ENCODE assay signal across 29 cellular contexts in the genomic region with DNA sequence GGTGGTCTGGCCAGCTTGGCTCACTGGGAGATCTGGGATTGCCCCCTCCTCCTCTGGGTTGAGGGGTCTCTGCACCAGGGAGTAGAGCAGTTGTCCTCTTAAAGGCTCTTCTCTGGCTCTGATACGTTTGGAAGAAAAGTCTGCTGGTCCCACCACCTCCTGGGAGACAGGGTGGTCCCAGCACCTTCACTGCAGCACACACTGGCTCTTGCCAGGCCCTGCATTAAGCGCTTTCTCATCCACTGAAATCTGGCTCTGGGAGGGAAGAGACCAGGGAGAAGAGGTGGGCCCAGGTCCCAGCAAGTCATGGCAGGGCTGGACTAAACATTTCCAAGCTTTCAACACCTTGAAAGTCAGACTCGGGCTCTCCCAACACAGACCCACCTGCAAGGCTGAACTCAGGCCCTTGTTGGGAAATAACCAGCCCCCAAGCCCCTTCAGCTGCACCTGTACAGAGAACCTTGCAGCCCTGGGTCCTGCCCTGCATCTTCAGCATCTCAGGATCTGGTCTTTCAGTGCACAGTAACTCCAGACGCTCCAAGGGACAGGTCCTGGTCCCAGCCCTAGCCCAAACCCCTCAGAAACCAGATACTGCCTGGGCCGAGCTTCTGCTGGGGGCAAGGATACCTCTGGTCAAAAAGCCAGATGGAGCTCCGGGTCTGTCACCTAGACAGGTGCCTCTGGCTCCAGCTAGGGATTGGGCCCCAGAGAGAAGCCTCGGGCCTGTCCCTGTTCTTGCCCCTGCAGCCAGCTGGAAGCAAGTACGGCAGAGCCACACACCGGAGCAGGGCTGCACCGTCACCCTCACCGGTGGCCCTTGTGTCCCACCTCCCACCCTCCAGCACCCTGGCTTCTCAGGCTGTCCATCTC.
DNase-seq lines count a peak whose midpoint lies in the region; ATAC-seq and TF ChIP-seq lines count a peak whose summit lies in the region.
"Had no signal": no experiment of that assay in that cellular context is flagged by ENCODE, and none has a peak within 500 bp of the region (broad histone marks: within the 10 kb centered on the region; RNA-seq: fewer than 3 reads in every experiment).

No MANE protein-coding gene starts in this region.

- H3K9me3 Mint-ChIP-seq in glutamatergic neuron (ENCODE audit: unreplicated experiment): peaks cover 17% of the 10 kb centered on the region
- H3K9me3 Mint-ChIP-seq: effector memory CD8-positive, alpha-beta T cell; natural killer cell; T-helper 2 cell treated with Interferon-gamma antibody and Interleukin-4, amounts not matched to agents 5 μg/mL and 100 μg/mL, for 36 hours had no signal

- peaks cover 13% of the 10 kb centered on the region for H3K27me3 Mint-ChIP-seq in glutamatergic neuron (ENCODE audit: unreplicated experiment)
- H3K27me3 Mint-ChIP-seq: activated naive CD8-positive, alpha-beta T cell had no signal

- peak overlapping the region; percentile 65 for H3K9ac ChIP-seq in NT2/D1 (ENCODE audit: insufficient read length, low read depth)

- intact Hi-C loops in Right ventricle myocardium superior (cut with DNase I) (no loop called here), Right ventricle myocardium inferior (cut with DNase I) (no loop called here), sciatic nerve (cut with DNase I) (no loop called here)

- H3K27me3 ChIP-seq in NT2/D1 (ENCODE audit: insufficient read depth, insufficient read length): no peaks in the 10 kb centered on the region
- H3K27me3 ChIP-seq in MG63: no peaks in the 10 kb centered on the region
- H3K27me3 ChIP-seq: heart left ventricle, uterus had no signal

- H3K4me1 Mint-ChIP-seq in glutamatergic neuron (ENCODE audit: low read depth, unreplicated experiment): peaks cover 60% of the 10 kb centered on the region
- H3K4me1 Mint-ChIP-seq: natural killer cell had no signal

- no peak overlapping the region for H3K4me3 Mint-ChIP-seq in glutamatergic neuron (ENCODE audit: unreplicated experiment)
- H3K4me3 Mint-ChIP-seq: activated naive CD8-positive, alpha-beta T cell; CD4-positive, CD25-positive, alpha-beta regulatory T cell; effector memory CD8-positive, alpha-beta T cell; natural killer cell; T-helper 2 cell treated with Interferon-gamma antibody and Interleukin-4, amounts not matched to agents 5 μg/mL and 100 μg/mL, for 36 hours had no signal

- no peaks in the 10 kb centered on the region for H3K36me3 Mint-ChIP-seq in glutamatergic neuron (ENCODE audit: unreplicated experiment)
- H3K36me3 Mint-ChIP-seq: activated naive CD8-positive, alpha-beta T cell; CD4-positive, CD25-positive, alpha-beta regulatory T cell; natural killer cell had no signal

- ATAC-seq in Right ventricle myocardium superior (ENCODE audit: poor library complexity) (no peak), Right ventricle myocardium inferior (no peak), sciatic nerve (peak; percentile 6), HG03039 (IDR thresholded peaks at IDR 0.05; ENCODE audit: unreplicated experiment) (no peak)
- ATAC-seq: effector memory CD8-positive, alpha-beta T cell; natural killer cell had no signal

- H3K36me3 ChIP-seq in NT2/D1 (ENCODE audit: insufficient read depth, insufficient read length, low read length) (peaks cover 50% of the 10 kb centered on the region), MG63 (no peaks in the 10 kb centered on the region)
- H3K36me3 ChIP-seq: uterus had no signal

- TF ChIP-seq CTCF in glutamatergic neuron (IDR thresholded peaks at IDR 0.05; ENCODE audit: partially characterized antibody, unreplicated experiment): no peak

- no peaks in the 10 kb centered on the region; the same call in 1 of the 2 replicates for H3K9me3 ChIP-seq in NT2/D1 (ENCODE audit: insufficient read depth, low read length)
- H3K9me3 ChIP-seq in MG63: no peaks in the 10 kb centered on the region
- H3K9me3 ChIP-seq: heart left ventricle, uterus had no signal

- H3K4me3 ChIP-seq in NT2/D1 (ENCODE audit: insufficient read length, low read depth): no peak overlapping the region
- no peak overlapping the region for H3K4me3 ChIP-seq in MG63
- H3K4me3 ChIP-seq: heart left ventricle, smooth muscle cell, uterus had no signal

- peaks cover 35% of the 10 kb centered on the region for H3K4me1 ChIP-seq in NT2/D1 (ENCODE audit: insufficient read depth, insufficient read length)
- H3K4me1 ChIP-seq: uterus had no signal

- DNase-seq in Right ventricle myocardium superior: peak; percentile 23
- no peak for DNase-seq in Right ventricle myocardium inferior (ENCODE audit: missing footprints)
- DNase-seq in NT2/D1 (ENCODE audit: low read depth, low spot score): no peak
- DNase-seq in glutamatergic neuron: no peak
- no peak for DNase-seq in sciatic nerve (ENCODE audit: low spot score)
- DNase-seq in MG63: no peak
- DNase-seq in COLO829 (ENCODE audit: low spot score): no peak
- DNase-seq: activated CD8-positive, alpha-beta memory T cell treated with anti-CD3 and anti-CD28 coated beads for 24 hours; activated T-cell treated with anti-CD3 and anti-CD28 coated beads, Interleukin-2, amount 50 U/mL, for 1 hour; CD4-positive, CD25-positive, alpha-beta regulatory T cell; cortex of kidney; effector memory CD8-positive, alpha-beta T cell; erythroblast; HCEC 1CT; Kasumi-1; kidney; natural killer cell; NCI-H1417 treated with DMSO at 0.1 percent for 48 hours; NCI-H2029 treated with DMSO at 0.1 percent for 48 hours; NCI-H226; NCI-H526 treated with DMSO at 0.1 percent for 48 hours; SIG-M5; stimulated activated naive CD4-positive, alpha-beta T cell had no signal

- peak overlapping the region; percentile 91 for H3K27ac Mint-ChIP-seq in glutamatergic neuron (ENCODE audit: unreplicated experiment)
- H3K27ac Mint-ChIP-seq: activated naive CD8-positive, alpha-beta T cell; CD4-positive, CD25-positive, alpha-beta regulatory T cell; effector memory CD8-positive, alpha-beta T cell; natural killer cell; T-helper 2 cell treated with Interferon-gamma antibody and Interleukin-4, amounts not matched to agents 5 μg/mL and 100 μg/mL, for 36 hours had no signal
